ENCODE assay signal across 9 cellular contexts in the genomic region with DNA sequence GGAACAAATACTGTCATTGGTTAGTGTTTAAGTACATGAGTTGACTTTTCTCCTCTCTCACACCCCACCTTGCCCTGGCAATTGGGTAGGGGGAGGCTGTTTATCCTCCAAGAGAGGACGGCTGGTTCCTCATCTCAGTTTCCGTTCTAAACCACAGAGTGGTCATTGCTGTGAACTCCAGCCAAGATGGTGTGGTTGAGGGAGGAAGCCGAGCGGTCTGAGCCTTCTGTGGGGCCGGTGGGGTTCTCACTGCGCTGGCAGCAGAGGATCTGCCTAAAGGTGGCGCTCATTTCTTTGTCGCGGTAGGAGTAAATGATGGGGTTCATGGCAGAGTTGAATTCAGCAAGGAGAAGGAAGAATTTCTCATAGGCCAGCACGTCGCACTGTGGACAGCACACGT.
DNase-seq lines count a peak whose midpoint lies in the region; ATAC-seq and TF ChIP-seq lines count a peak whose summit lies in the region.
"Had no signal": no experiment of that assay in that cellular context is flagged by ENCODE, and none has a peak within 500 bp of the region (broad histone marks: within the 10 kb centered on the region; RNA-seq: fewer than 3 reads in every experiment).

No MANE protein-coding gene starts in this region.

- peaks cover 36% of the 10 kb centered on the region for H3K4me1 Mint-ChIP-seq in WTC11
- H3K4me1 Mint-ChIP-seq in nephron progenitor cell: peaks cover 33% of the 10 kb centered on the region
- H3K4me1 Mint-ChIP-seq in T-helper 2 cell treated with Interferon-gamma antibody and Interleukin-4, amounts not matched to agents 5 μg/mL and 100 μg/mL, for 36 hours (ENCODE audit: low read depth): peaks cover 13% of the 10 kb centered on the region

- H3K4me3 Mint-ChIP-seq in WTC11 (no peak overlapping the region), nephron progenitor cell (no peak overlapping the region)
- no peak overlapping the region for H3K4me3 Mint-ChIP-seq in T-helper 2 cell treated with Interferon-gamma antibody and Interleukin-4, amounts not matched to agents 5 μg/mL and 100 μg/mL, for 36 hours
- H3K4me3 Mint-ChIP-seq: stimulated activated naive CD8-positive, alpha-beta T cell treated with anti-CD3 and anti-CD28 coated beads, Interleukin-15, Interleukin-2, amounts not matched to agents 100 ng/mL and 50 ng/mL, for 24 hours had no signal

- DNase-seq in WTC11 (ENCODE audit: low spot score): peak; percentile 68
- DNase-seq in nephron progenitor cell: no peak
- no peak for DNase-seq in NCI-H1105 (lab: John Stamatoyannopoulos, UW)
- DNase-seq in COR-L47 (lab: John Stamatoyannopoulos, UW): no peak
- no peak for DNase-seq in T-helper 2 cell treated with Interferon-gamma antibody and Interleukin-4, amounts not matched to agents 5 μg/mL and 100 μg/mL, for 36 hours (ENCODE audit: low spot score)
- DNase-seq in NCI-H510A treated with DMSO at 0.1 percent for 48 hours (lab: John Stamatoyannopoulos, UW): no peak

- ATAC-seq in GM18861 (IDR thresholded peaks at IDR 0.05; ENCODE audit: unreplicated experiment) (peak; percentile 70), HG02981 (IDR thresholded peaks at IDR 0.05; ENCODE audit: unreplicated experiment) (peak; percentile 92), WTC11 (peak; percentile 99)

- H3K36me3 Mint-ChIP-seq in WTC11 (peaks cover 6% of the 10 kb centered on the region), nephron progenitor cell (ENCODE audit: low read depth) (peaks cover 12% of the 10 kb centered on the region)
- H3K36me3 Mint-ChIP-seq in T-helper 2 cell treated with Interferon-gamma antibody and Interleukin-4, amounts not matched to agents 5 μg/mL and 100 μg/mL, for 36 hours (ENCODE audit: low read depth): peaks cover 7% of the 10 kb centered on the region

- H3K27me3 Mint-ChIP-seq in WTC11 (ENCODE audit: low read depth): no peaks in the 10 kb centered on the region
- H3K27me3 Mint-ChIP-seq in nephron progenitor cell (ENCODE audit: low read depth, poor library complexity): no peaks in the 10 kb centered on the region
- no peaks in the 10 kb centered on the region for H3K27me3 Mint-ChIP-seq in T-helper 2 cell treated with Interferon-gamma antibody and Interleukin-4, amounts not matched to agents 5 μg/mL and 100 μg/mL, for 36 hours (ENCODE audit: low read depth)

- CTCF ChIA-PET in WTC11 (lab: Charles Lee): no interaction called here

- TF ChIP-seq CTCF in WTC11 (IDR thresholded peaks at IDR 0.05) (0 out of 2 replicates have a peak, but pooled peaks have one; percentile 15), nephron progenitor cell (IDR thresholded peaks at IDR 0.05) (no peak)

- H3K9me3 Mint-ChIP-seq in WTC11 (peaks cover 6% of the 10 kb centered on the region), nephron progenitor cell (peaks cover 9% of the 10 kb centered on the region)
- peaks cover 10% of the 10 kb centered on the region for H3K9me3 Mint-ChIP-seq in T-helper 2 cell treated with Interferon-gamma antibody and Interleukin-4, amounts not matched to agents 5 μg/mL and 100 μg/mL, for 36 hours
- H3K9me3 Mint-ChIP-seq: stimulated activated naive CD8-positive, alpha-beta T cell treated with anti-CD3 and anti-CD28 coated beads, Interleukin-15, Interleukin-2, amounts not matched to agents 100 ng/mL and 50 ng/mL, for 24 hours had no signal

- H3K27ac Mint-ChIP-seq in WTC11 (no peak overlapping the region), nephron progenitor cell (peak overlapping the region; percentile 69)
- H3K27ac Mint-ChIP-seq in T-helper 2 cell treated with Interferon-gamma antibody and Interleukin-4, amounts not matched to agents 5 μg/mL and 100 μg/mL, for 36 hours: no peak overlapping the region
- H3K27ac Mint-ChIP-seq: stimulated activated naive CD8-positive, alpha-beta T cell treated with anti-CD3 and anti-CD28 coated beads, Interleukin-15, Interleukin-2, amounts not matched to agents 100 ng/mL and 50 ng/mL, for 24 hours had no signal

- POLR2A ChIA-PET in WTC11 (lab: Charles Lee): no interaction called here

TF ChIP-seq in WTC11, 78 proteins besides CTCF, POLR2A, EP300 and RAD21 (continues in another document):
- TF ChIP-seq, protein P1, sequence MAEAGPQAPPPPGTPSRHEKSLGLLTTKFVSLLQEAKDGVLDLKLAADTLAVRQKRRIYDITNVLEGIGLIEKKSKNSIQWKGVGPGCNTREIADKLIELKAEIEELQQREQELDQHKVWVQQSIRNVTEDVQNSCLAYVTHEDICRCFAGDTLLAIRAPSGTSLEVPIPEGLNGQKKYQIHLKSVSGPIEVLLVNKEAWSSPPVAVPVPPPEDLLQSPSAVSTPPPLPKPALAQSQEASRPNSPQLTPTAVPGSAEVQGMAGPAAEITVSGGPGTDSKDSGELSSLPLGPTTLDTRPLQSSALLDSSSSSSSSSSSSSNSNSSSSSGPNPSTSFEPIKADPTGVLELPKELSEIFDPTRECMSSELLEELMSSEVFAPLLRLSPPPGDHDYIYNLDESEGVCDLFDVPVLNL (CRISPR knock-in tag; IDR thresholded peaks at IDR 0.05; ENCODE audit: borderline replicate concordance, low read depth): no peak
- TF ChIP-seq, protein P2, sequence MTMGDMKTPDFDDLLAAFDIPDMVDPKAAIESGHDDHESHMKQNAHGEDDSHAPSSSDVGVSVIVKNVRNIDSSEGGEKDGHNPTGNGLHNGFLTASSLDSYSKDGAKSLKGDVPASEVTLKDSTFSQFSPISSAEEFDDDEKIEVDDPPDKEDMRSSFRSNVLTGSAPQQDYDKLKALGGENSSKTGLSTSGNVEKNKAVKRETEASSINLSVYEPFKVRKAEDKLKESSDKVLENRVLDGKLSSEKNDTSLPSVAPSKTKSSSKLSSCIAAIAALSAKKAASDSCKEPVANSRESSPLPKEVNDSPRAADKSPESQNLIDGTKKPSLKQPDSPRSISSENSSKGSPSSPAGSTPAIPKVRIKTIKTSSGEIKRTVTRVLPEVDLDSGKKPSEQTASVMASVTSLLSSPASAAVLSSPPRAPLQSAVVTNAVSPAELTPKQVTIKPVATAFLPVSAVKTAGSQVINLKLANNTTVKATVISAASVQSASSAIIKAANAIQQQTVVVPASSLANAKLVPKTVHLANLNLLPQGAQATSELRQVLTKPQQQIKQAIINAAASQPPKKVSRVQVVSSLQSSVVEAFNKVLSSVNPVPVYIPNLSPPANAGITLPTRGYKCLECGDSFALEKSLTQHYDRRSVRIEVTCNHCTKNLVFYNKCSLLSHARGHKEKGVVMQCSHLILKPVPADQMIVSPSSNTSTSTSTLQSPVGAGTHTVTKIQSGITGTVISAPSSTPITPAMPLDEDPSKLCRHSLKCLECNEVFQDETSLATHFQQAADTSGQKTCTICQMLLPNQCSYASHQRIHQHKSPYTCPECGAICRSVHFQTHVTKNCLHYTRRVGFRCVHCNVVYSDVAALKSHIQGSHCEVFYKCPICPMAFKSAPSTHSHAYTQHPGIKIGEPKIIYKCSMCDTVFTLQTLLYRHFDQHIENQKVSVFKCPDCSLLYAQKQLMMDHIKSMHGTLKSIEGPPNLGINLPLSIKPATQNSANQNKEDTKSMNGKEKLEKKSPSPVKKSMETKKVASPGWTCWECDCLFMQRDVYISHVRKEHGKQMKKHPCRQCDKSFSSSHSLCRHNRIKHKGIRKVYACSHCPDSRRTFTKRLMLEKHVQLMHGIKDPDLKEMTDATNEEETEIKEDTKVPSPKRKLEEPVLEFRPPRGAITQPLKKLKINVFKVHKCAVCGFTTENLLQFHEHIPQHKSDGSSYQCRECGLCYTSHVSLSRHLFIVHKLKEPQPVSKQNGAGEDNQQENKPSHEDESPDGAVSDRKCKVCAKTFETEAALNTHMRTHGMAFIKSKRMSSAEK (CRISPR knock-in tag; IDR thresholded peaks at IDR 0.05; ENCODE audit: borderline replicate concordance): no peak
- TF ChIP-seq OVOL2 (CRISPR knock-in tag; IDR thresholded peaks at IDR 0.05; ENCODE audit: borderline replicate concordance): no peak
- TF ChIP-seq, protein P3, sequence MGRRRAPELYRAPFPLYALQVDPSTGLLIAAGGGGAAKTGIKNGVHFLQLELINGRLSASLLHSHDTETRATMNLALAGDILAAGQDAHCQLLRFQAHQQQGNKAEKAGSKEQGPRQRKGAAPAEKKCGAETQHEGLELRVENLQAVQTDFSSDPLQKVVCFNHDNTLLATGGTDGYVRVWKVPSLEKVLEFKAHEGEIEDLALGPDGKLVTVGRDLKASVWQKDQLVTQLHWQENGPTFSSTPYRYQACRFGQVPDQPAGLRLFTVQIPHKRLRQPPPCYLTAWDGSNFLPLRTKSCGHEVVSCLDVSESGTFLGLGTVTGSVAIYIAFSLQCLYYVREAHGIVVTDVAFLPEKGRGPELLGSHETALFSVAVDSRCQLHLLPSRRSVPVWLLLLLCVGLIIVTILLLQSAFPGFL (CRISPR knock-in tag; IDR thresholded peaks at IDR 0.05; ENCODE audit: borderline replicate concordance): no peak
- TF ChIP-seq, protein P4, sequence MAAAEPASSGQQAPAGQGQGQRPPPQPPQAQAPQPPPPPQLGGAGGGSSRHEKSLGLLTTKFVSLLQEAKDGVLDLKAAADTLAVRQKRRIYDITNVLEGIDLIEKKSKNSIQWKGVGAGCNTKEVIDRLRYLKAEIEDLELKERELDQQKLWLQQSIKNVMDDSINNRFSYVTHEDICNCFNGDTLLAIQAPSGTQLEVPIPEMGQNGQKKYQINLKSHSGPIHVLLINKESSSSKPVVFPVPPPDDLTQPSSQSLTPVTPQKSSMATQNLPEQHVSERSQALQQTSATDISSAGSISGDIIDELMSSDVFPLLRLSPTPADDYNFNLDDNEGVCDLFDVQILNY (CRISPR knock-in tag; IDR thresholded peaks at IDR 0.05): no peak
- TF ChIP-seq FOXJ3 (CRISPR knock-in tag; IDR thresholded peaks at IDR 0.05; ENCODE audit: borderline replicate concordance): no peak
- TF ChIP-seq HMGA2 (CRISPR knock-in tag; IDR thresholded peaks at IDR 0.05): no peak
- TF ChIP-seq, protein P5, sequence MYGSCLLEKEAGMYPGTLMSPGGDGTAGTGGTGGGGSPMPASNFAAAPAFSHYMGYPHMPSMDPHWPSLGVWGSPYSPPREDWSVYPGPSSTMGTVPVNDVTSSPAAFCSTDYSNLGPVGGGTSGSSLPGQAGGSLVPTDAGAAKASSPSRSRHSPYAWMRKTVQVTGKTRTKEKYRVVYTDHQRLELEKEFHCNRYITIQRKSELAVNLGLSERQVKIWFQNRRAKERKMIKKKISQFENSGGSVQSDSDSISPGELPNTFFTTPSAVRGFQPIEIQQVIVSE (CRISPR knock-in tag; IDR thresholded peaks at IDR 0.05; ENCODE audit: borderline replicate concordance): no peak
- TF ChIP-seq RORB (CRISPR knock-in tag; IDR thresholded peaks at IDR 0.05): no peak
